In genomic region chr10:116891208-116891607, GRCh38 we compare ENCODE assay signal across 10 cellular contexts. TPM values are rescaled to one million over a fixed set of nuclear protein-coding genes. Genes with fewer than 3 reads are reported as not detected.
A peak's percentile ranks its signal among the peaks of the same experiment; 100 is the strongest.
DNase-seq lines count a peak whose midpoint lies in the region; ATAC-seq and TF ChIP-seq lines count a peak whose summit lies in the region.
"Had no signal": no experiment of that assay in that cellular context is flagged by ENCODE, and none has a peak within 500 bp of the region (broad histone marks: within the 10 kb centered on the region; RNA-seq: fewer than 3 reads in every experiment).

No MANE protein-coding gene starts in this region.

- no peak for TF ChIP-seq CTCF in astrocyte of the cerebellum (IDR thresholded peaks at IDR 0.05; ENCODE audit: low read depth, low read length, missing control alignments)

- no peak for ATAC-seq in naive thymus-derived CD4-positive, alpha-beta T cell
- ATAC-seq: gastroesophageal sphincter had no signal

- CTCF ChIA-PET in naive thymus-derived CD4-positive, alpha-beta T cell (lab: Charles Lee): no interaction called here

- no peak overlapping the region for H4K12ac ChIP-seq in trophoblast cell (ENCODE audit: low read depth, low read length)

- no peak overlapping the region for H2AK5ac ChIP-seq in trophoblast cell (ENCODE audit: low read length)

- no peaks in the 10 kb centered on the region for H3K4me1 Mint-ChIP-seq in naive thymus-derived CD4-positive, alpha-beta T cell

- H3K4me2 ChIP-seq in trophoblast cell (ENCODE audit: low read length): no peak overlapping the region

- H3K79me1 ChIP-seq in trophoblast cell (ENCODE audit: low read length): no peaks in the 10 kb centered on the region

- no CpG with 5 or more reads among the region's 7 CpGs for WGBS in trophoblast cell (ENCODE audit: extremely low coverage, insufficient coverage, insufficient read length)

- peaks cover 22 to 32% (median 23%) of the 10 kb centered on the region in 5 donors for H3K27me3 Mint-ChIP-seq in naive thymus-derived CD4-positive, alpha-beta T cell

- H3K27ac Mint-ChIP-seq in naive thymus-derived CD4-positive, alpha-beta T cell: no peak overlapping the region

- no peaks in the 10 kb centered on the region for H3K79me2 ChIP-seq in trophoblast cell (ENCODE audit: control insufficient read depth, insufficient read depth, low read length, poor library complexity)

- H3K27me3 ChIP-seq in naive thymus-derived CD4-positive, alpha-beta T cell (ENCODE audit: control insufficient read depth in 2 of 2, insufficient read depth in 2 of 2, low read length in 2 of 2): no peaks in the 10 kb centered on the region
- H3K27me3 ChIP-seq in trophoblast cell (ENCODE audit: insufficient read depth, low read length): no peaks in the 10 kb centered on the region
- H3K27me3 ChIP-seq: gastroesophageal sphincter had no signal

- no peak overlapping the region for H3K27ac ChIP-seq in naive thymus-derived CD4-positive, alpha-beta T cell (ENCODE audit: low read depth, low read length)
- H3K27ac ChIP-seq in trophoblast cell (ENCODE audit: low read depth, low read length): no peak overlapping the region
- H3K27ac ChIP-seq: gastroesophageal sphincter had no signal

- H3K9ac ChIP-seq in trophoblast cell (ENCODE audit: low read length): no peak overlapping the region

- H3K4ac ChIP-seq in trophoblast cell (ENCODE audit: low read depth, low read length): no peak overlapping the region

- H2BK12ac ChIP-seq in trophoblast cell (ENCODE audit: low read length): no peak overlapping the region

- no peaks in the 10 kb centered on the region for H3K9me3 Mint-ChIP-seq in naive thymus-derived CD4-positive, alpha-beta T cell

- H3K23ac ChIP-seq in trophoblast cell (ENCODE audit: low read length): no peak overlapping the region

- H3K36me3 ChIP-seq in naive thymus-derived CD4-positive, alpha-beta T cell (ENCODE audit: control insufficient read depth in 2 of 3, insufficient read depth in 3 of 3, low read length in 3 of 3): no peaks in the 10 kb centered on the region
- no peaks in the 10 kb centered on the region for H3K36me3 ChIP-seq in trophoblast cell (ENCODE audit: control insufficient read depth in 1 of 2, insufficient read depth in 2 of 2, low read length in 2 of 2)
- H3K36me3 ChIP-seq: gastroesophageal sphincter had no signal

- in situ Hi-C loops in astrocyte of the cerebellum (cut with HindIII; ENCODE audit: low sequenced_read_pairs): no loop called here

- no peak overlapping the region for H2AFZ ChIP-seq in trophoblast cell (ENCODE audit: insufficient read depth, low read length, poor library complexity)

- H3K18ac ChIP-seq in trophoblast cell (ENCODE audit: low read length): no peak overlapping the region

- POLR2A ChIA-PET in naive thymus-derived CD4-positive, alpha-beta T cell (lab: Charles Lee): no interaction called here

- no peak overlapping the region for H4K8ac ChIP-seq in trophoblast cell (ENCODE audit: low read depth, low read length)

- DNase-seq in Ammon's horn (ENCODE audit: low spot score) (peak; percentile 46), MV-4-11 (lab: John Stamatoyannopoulos, UW) (peak; percentile 30), astrocyte of the cerebellum (ENCODE audit: low read depth) (peak; percentile 91), left kidney (ENCODE audit: low read depth, low spot score) (peak; percentile 75), glomerular visceral epithelial cell (ENCODE audit: extremely low spot score) (no peak), NCI-H82 (lab: John Stamatoyannopoulos, UW) (no peak), trophoblast cell (no peak)
- no peak for DNase-seq in naive thymus-derived CD4-positive, alpha-beta T cell
- DNase-seq: stimulated activated naive CD4-positive, alpha-beta T cell treated with Interleukin-2 at 50 U/mL for 16 hours had no signal

- H4K91ac ChIP-seq in trophoblast cell (ENCODE audit: low read depth, low read length): no peak overlapping the region

- no peaks in the 10 kb centered on the region for H3K9me3 ChIP-seq in naive thymus-derived CD4-positive, alpha-beta T cell (ENCODE audit: control insufficient read depth in 2 of 3, low read length in 3 of 3)
- H3K9me3 ChIP-seq in trophoblast cell (ENCODE audit: insufficient read depth, low read depth, low read length): peaks cover 1% of the 10 kb centered on the region
- H3K9me3 ChIP-seq: gastroesophageal sphincter had no signal

- H2BK120ac ChIP-seq in trophoblast cell (ENCODE audit: insufficient read depth, low read length, poor library complexity): no peak overlapping the region

- intact Hi-C loops in naive thymus-derived CD4-positive, alpha-beta T cell (cut with micrococcal nuclease): no loop called here

- H3K14ac ChIP-seq in trophoblast cell (ENCODE audit: low read length): no peak overlapping the region

- no peak overlapping the region for H2BK5ac ChIP-seq in trophoblast cell (ENCODE audit: low read depth, low read length, poor library complexity)

- no peak overlapping the region for H3K4me3 Mint-ChIP-seq in naive thymus-derived CD4-positive, alpha-beta T cell

- no peaks in the 10 kb centered on the region for H3K36me3 Mint-ChIP-seq in naive thymus-derived CD4-positive, alpha-beta T cell

- no peaks in the 10 kb centered on the region for H3K4me1 ChIP-seq in naive thymus-derived CD4-positive, alpha-beta T cell (ENCODE audit: control insufficient read depth in 2 of 2, insufficient read depth in 2 of 2, low read length in 2 of 2)
- peaks cover 8% of the 10 kb centered on the region in 2 experiments for H3K4me1 ChIP-seq in trophoblast cell (ENCODE audit: control insufficient read depth in 1 of 2, insufficient read depth in 2 of 2, low read length in 2 of 2)

- no peak overlapping the region for H3K4me3 ChIP-seq in astrocyte of the cerebellum (ENCODE audit: low read depth, low read length)
- no peak overlapping the region for H3K4me3 ChIP-seq in naive thymus-derived CD4-positive, alpha-beta T cell (ENCODE audit: low read length)
- no peak overlapping the region for H3K4me3 ChIP-seq in trophoblast cell (ENCODE audit: low read depth, low read length)
- H3K4me3 ChIP-seq: gastroesophageal sphincter had no signal

RNA-seq across cellular contexts. Expression of gene ENO4, which starts 41.9 kb away (rescaled TPM):
- total RNA-seq in naive thymus-derived CD4-positive, alpha-beta T cell: not detected
- not detected for polyA plus RNA-seq in naive thymus-derived CD4-positive, alpha-beta T cell
- polyA plus RNA-seq in trophoblast cell (2013): 0.11 and 0.21 TPM in 2 replicates

Comparison
In these comparisons a context has a peak if more than half of its experiments do, and no peak if none do; other contexts are left out.
1. DNase-seq: peak in Ammon's horn (single experiment), MV-4-11 (single experiment), astrocyte of the cerebellum (single experiment) and left kidney (single experiment); none in glomerular visceral epithelial cell (single experiment), naive thymus-derived CD4-positive, alpha-beta T cell (0 of 9), NCI-H82 (single experiment) and trophoblast cell (0 of 2).